In genomic region chr2:226580403-226580802, GRCh38 we compare ENCODE assay signal across 19 cellular contexts.
"Had no signal": no experiment of that assay in that cellular context is flagged by ENCODE, and none has a peak within 500 bp of the region (broad histone marks: within the 10 kb centered on the region; RNA-seq: fewer than 3 reads in every experiment).

No MANE protein-coding gene starts in this region.

- DNase-seq: activated CD4-positive, alpha-beta T cell treated with anti-CD3 and anti-CD28 coated beads for 1 hour; activated CD8-positive, alpha-beta memory T cell treated with anti-CD3 and anti-CD28 coated beads for 24 hours; activated CD8-positive, alpha-beta memory T cell treated with anti-CD3 and anti-CD28 coated beads, Interleukin-2, amount 50 U/mL, for 48 hours; activated effector memory CD4-positive, alpha-beta T cell treated with Interleukin-2 at 50 U/mL for 16 hours; activated naive CD4-positive, alpha-beta T cell treated with anti-CD3 and anti-CD28 coated beads, Interleukin-2, amount 50 U/mL, for 16 hours; activated T-cell treated with anti-CD3 and anti-CD28 coated beads, Interleukin-2, amount 50 U/mL, for 48 hours; effector CD8-positive, alpha-beta T cell; mammary epithelial cell; nephron progenitor cell; nucleus accumbens; stimulated activated CD4-positive, alpha-beta T cell treated with anti-CD3 and anti-CD28 coated beads, Interleukin-2, amount 100 ng/mL, for 24 hours; stimulated activated naive CD8-positive, alpha-beta T cell treated with anti-CD3 and anti-CD28 coated beads, Interleukin-15, Interleukin-2, amounts not matched to agents 100 U/mL and 50 U/mL, for 24 hours; T-helper 17 cell; uterus; WERI-Rb-1 had no signal

- H3K27ac ChIP-seq: esophagus muscularis mucosa, hepatocyte, tibial nerve, uterus, WERI-Rb-1 had no signal

- ATAC-seq: stimulated activated naive CD8-positive, alpha-beta T cell treated with anti-CD3 and anti-CD28 coated beads, Interleukin-15, Interleukin-2, amounts not matched to agents 100 U/mL and 50 U/mL, for 24 hours; T-helper 17 cell had no signal

- H3K27me3 Mint-ChIP-seq: dendritic cell treated with granulocyte-macrophage colony-stimulating factor and Interleukin-4, amounts not matched to agents 40 ng/mL and 50 ng/mL, for 4 days had no signal

- H3K36me3 ChIP-seq: esophagus muscularis mucosa, tibial nerve, uterus, WERI-Rb-1 had no signal

- H3K4me1 ChIP-seq: tibial nerve, uterus had no signal

- H3K4me1 Mint-ChIP-seq: T-helper 17 cell had no signal

- H3K9me3 ChIP-seq: esophagus muscularis mucosa, tibial nerve, uterus had no signal

- H2AFZ ChIP-seq: hepatocyte had no signal

- H3K9me3 Mint-ChIP-seq: dendritic cell treated with granulocyte-macrophage colony-stimulating factor and Interleukin-4, amounts not matched to agents 40 ng/mL and 50 ng/mL, for 4 days had no signal

- H3K4me3 Mint-ChIP-seq: dendritic cell treated with granulocyte-macrophage colony-stimulating factor and Interleukin-4, amounts not matched to agents 40 ng/mL and 50 ng/mL, for 4 days; nephron progenitor cell; T-helper 17 cell had no signal

- H3K27me3 ChIP-seq: esophagus muscularis mucosa, hepatocyte, tibial nerve, uterus had no signal

- H3K4me3 ChIP-seq: esophagus muscularis mucosa, hepatocyte, tibial nerve, uterus had no signal

- H3K27ac Mint-ChIP-seq: dendritic cell treated with granulocyte-macrophage colony-stimulating factor and Interleukin-4, amounts not matched to agents 40 ng/mL and 50 ng/mL, for 4 days; nephron progenitor cell; T-helper 17 cell had no signal

- H3K79me2 ChIP-seq: hepatocyte had no signal
